ENCODE assay signal across 7 cellular contexts in the genomic region with DNA sequence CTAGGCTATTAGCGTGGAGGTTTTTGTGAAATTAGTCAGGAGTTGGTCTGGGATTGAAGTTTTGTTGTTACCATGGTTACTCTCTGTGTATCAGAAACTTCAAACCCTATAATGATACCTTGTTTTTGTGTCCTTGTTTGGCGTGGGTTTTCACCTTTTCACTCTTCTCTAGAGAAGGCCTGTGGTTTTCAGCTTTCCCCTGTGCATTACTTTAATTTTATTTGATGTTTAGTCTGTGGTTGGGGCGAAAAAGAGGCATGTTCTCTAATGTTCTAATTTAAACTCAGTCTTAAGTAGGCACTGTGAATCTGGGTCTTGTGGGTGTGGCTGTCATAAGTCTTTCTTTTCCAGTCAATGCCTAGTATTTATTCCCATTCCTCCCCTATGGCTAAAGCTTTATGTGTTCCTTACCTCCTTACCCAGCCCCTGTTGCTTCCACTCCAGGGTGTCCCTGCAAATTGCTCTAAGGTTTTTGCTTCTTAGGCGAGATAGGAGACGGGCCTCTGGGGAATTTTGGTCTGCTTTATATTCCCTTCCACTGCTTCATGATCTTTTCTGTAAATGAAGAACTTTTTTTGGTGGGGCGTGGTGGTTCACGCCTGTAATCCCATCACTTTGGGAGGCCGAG.
DNase-seq lines count a peak whose midpoint lies in the region; ATAC-seq and TF ChIP-seq lines count a peak whose summit lies in the region.

No MANE protein-coding gene starts in this region.

- DNase-seq in HFF-Myc (ENCODE audit: extremely low read depth, low read depth) (peak; percentile 1), NB4 (ENCODE audit: low read depth) (peak; percentile 6), mesothelial cell of epicardium (ENCODE audit: low spot score in 2 of 2, unreplicated experiment in 2 of 2) (no peak), pons (ENCODE audit: low spot score) (no peak), erythroblast (lab: John Stamatoyannopoulos, UW) (no peak), amygdala (lab: John Stamatoyannopoulos, UW) (no peak)

- H3K27ac Mint-ChIP-seq in mesothelial cell of epicardium: peak overlapping the region; percentile 81

- peaks cover 26% of the 10 kb centered on the region for H3K4me1 Mint-ChIP-seq in mesothelial cell of epicardium

- ATAC-seq in GM18870 (IDR thresholded peaks at IDR 0.05; ENCODE audit: unreplicated experiment): peak; percentile 94

- H3K27me3 Mint-ChIP-seq in mesothelial cell of epicardium (ENCODE audit: low read depth): no peaks in the 10 kb centered on the region

- TF ChIP-seq CTCF in HFF-Myc (IDR thresholded peaks at IDR 0.05; ENCODE audit: low read depth, low read length, missing control alignments) (no peak), NB4 (IDR thresholded peaks at IDR 0.05; ENCODE audit: low read depth, low read length) (no peak), mesothelial cell of epicardium (IDR thresholded peaks at IDR 0.05; ENCODE audit: unreplicated experiment) (no peak)

- TF ChIP-seq POLR2A in NB4 (IDR thresholded peaks at IDR 0.05; ENCODE audit: extremely low read depth, insufficient read length): no peak
- TF ChIP-seq POLR2A in erythroblast (IDR thresholded peaks at IDR 0.05; ENCODE audit: low read length): no peak

- H3K9me3 Mint-ChIP-seq in mesothelial cell of epicardium: peaks cover 10% of the 10 kb centered on the region

- no peak overlapping the region for H3K4me3 ChIP-seq in HFF-Myc (replicated peaks; ENCODE audit: low read depth, low read length)
- H3K4me3 ChIP-seq in NB4 (ENCODE audit: low read depth, low read length): no peak overlapping the region

- H3K36me3 Mint-ChIP-seq in mesothelial cell of epicardium: peaks cover 21% of the 10 kb centered on the region

- no peak overlapping the region for H3K4me3 Mint-ChIP-seq in mesothelial cell of epicardium

Comparison
In these comparisons a context has a peak if more than half of its experiments do, and no peak if none do; other contexts are left out.
1. DNase-seq: peak in HFF-Myc (single experiment) and NB4 (single experiment); none in mesothelial cell of epicardium (0 of 2), pons (single experiment), erythroblast (0 of 2) and amygdala (0 of 56).